ENCODE assay signal across 28 cellular contexts in the genomic region with DNA sequence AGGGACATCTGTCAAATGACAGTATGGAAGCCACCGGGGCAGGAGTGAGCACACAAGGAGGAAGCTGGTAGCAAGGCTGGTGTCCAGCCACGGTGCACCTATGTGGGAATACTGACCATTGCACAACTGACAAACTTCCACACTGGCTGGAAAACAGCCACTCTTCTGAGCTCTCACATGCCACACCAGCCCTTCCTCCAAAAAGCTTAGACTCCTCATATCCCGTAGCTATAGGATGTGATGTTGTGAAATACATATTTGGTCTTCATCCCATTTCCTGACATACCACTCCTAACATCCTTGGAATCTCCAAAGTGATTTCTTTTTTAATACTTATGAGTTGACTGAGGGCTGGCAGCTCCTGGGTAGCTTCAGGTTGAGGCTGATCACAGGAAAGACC.
"Had no signal": no experiment of that assay in that cellular context is flagged by ENCODE, and none has a peak within 500 bp of the region (broad histone marks: within the 10 kb centered on the region; RNA-seq: fewer than 3 reads in every experiment).

No MANE protein-coding gene starts in this region.

- H3K4me1 ChIP-seq: ascending aorta, breast epithelium, colonic mucosa, esophagus squamous epithelium, gastroesophageal sphincter, heart right ventricle had no signal

- H3K4me3 ChIP-seq: ascending aorta, breast epithelium, cardiac muscle cell, colonic mucosa, esophagus squamous epithelium, gastroesophageal sphincter, heart right ventricle had no signal

- H3K27ac ChIP-seq: ascending aorta, breast epithelium, cardiac muscle cell, colonic mucosa, esophagus squamous epithelium, gastroesophageal sphincter, heart right ventricle had no signal

- H3K27me3 ChIP-seq: ascending aorta, cardiac muscle cell, colonic mucosa, gastroesophageal sphincter had no signal

- H3K9me3 ChIP-seq: ascending aorta, breast epithelium, colonic mucosa, esophagus squamous epithelium, gastroesophageal sphincter had no signal

- H3K36me3 ChIP-seq: ascending aorta, breast epithelium, cardiac muscle cell, colonic mucosa, esophagus squamous epithelium, gastroesophageal sphincter, heart right ventricle had no signal

- ATAC-seq: activated CD4-positive, alpha-beta T cell treated with anti-CD3 and anti-CD28 coated beads for 36 hours; activated CD8-positive, alpha-beta memory T cell treated with anti-CD3 and anti-CD28 coated beads, Interleukin-2, amount 10 ng/mL, durations not matched to agents 7 days and 5 days; activated CD8-positive, alpha-beta T cell treated with anti-CD3 and anti-CD28 coated beads, Interleukin-2, amount 10 ng/mL, durations not matched to agents 7 days and 5 days; activated naive CD4-positive, alpha-beta T cell treated with anti-CD3 and anti-CD28 coated beads, Interleukin-2, amount 50 U/mL, for 72 hours; gastroesophageal sphincter; heart right ventricle had no signal

- DNase-seq: activated CD4-positive, alpha-beta memory T cell treated with anti-CD3 and anti-CD28 coated beads for 36 hours; activated CD4-positive, alpha-beta T cell treated with anti-CD3 and anti-CD28 coated beads for 36 hours; activated CD4-positive, CD25-positive, alpha-beta regulatory T cell; activated CD4-positive, CD25-positive, alpha-beta regulatory T cell treated with anti-CD3 and anti-CD28 coated beads, Interleukin-2, amount 50 U/mL, for 72 hours; activated CD8-positive, alpha-beta memory T cell treated with anti-CD3 and anti-CD28 coated beads, Interleukin-2, amount 10 ng/mL, durations not matched to agents 7 days and 5 days; activated CD8-positive, alpha-beta memory T cell treated with anti-CD3 and anti-CD28 coated beads, Interleukin-2, amount 50 U/mL, for 4 hours; activated CD8-positive, alpha-beta T cell treated with anti-CD3 and anti-CD28 coated beads, Interleukin-2, amount 10 ng/mL, durations not matched to agents 7 days and 5 days; activated gamma-delta T cell; activated naive CD4-positive, alpha-beta T cell; activated naive CD4-positive, alpha-beta T cell treated with anti-CD3 and anti-CD28 coated beads, Interleukin-2, amount 10 ng/mL, durations not matched to agents 7 days and 5 days; activated naive CD8-positive, alpha-beta T cell treated with anti-CD3 and anti-CD28 coated beads, Interleukin-2, amount 10 ng/mL, durations not matched to agents 7 days and 5 days; activated T-cell treated with anti-CD3 and anti-CD28 coated beads, Interleukin-2, amount 50 U/mL, for 1 hour; activated T-cell treated with anti-CD3 and anti-CD28 coated beads, Interleukin-2, amount 50 U/mL, for 48 hours; central memory CD4-positive, alpha-beta T cell; cerebellar nuclear complex; colonic mucosa; effector CD8-positive, alpha-beta T cell; erythroblast; esophagus squamous epithelium; foreskin melanocyte; heart right ventricle; hippocampal formation; T-helper 2 cell had no signal
